1 cellular context compared by ENCODE assay signal in genomic region chr9:137890768-137891587, GRCh38. TPM values are rescaled to one million over a fixed set of nuclear protein-coding genes. Genes with fewer than 3 reads are reported as not detected.
"Had no signal": no experiment of that assay in that cellular context is flagged by ENCODE, and none has a peak within 500 bp of the region (broad histone marks: within the 10 kb centered on the region; RNA-seq: fewer than 3 reads in every experiment).

No MANE protein-coding gene starts in this region.

RNA-seq across cellular contexts. Expression of gene CACNA1B, which starts 13.4 kb away (rescaled TPM):
- total RNA-seq: esophagus squamous epithelium had no signal
